Comparison of ENCODE assay signal across 8 cellular contexts in genomic region chr5:91219803-91220371, GRCh38.
DNase-seq lines count a peak whose midpoint lies in the region; ATAC-seq and TF ChIP-seq lines count a peak whose summit lies in the region.

No MANE protein-coding gene starts in this region.

- no peaks in the 10 kb centered on the region for H3K36me3 Mint-ChIP-seq in osteocyte (ENCODE audit: unreplicated experiment)

- no peak overlapping the region for H3K4me3 Mint-ChIP-seq in stimulated activated naive CD8-positive, alpha-beta T cell treated with anti-CD3 and anti-CD28 coated beads, Interleukin-15, amount 100 ng/mL, for 72 hours
- no peak overlapping the region for H3K4me3 Mint-ChIP-seq in osteocyte (ENCODE audit: unreplicated experiment)

- no peaks in the 10 kb centered on the region for H3K4me1 ChIP-seq in gastrocnemius medialis

- H3K27me3 ChIP-seq in gastrocnemius medialis: no peaks in the 10 kb centered on the region

- no peak overlapping the region for H3K27ac Mint-ChIP-seq in stimulated activated naive CD8-positive, alpha-beta T cell treated with anti-CD3 and anti-CD28 coated beads, Interleukin-15, amount 100 ng/mL, for 72 hours
- H3K27ac Mint-ChIP-seq in osteocyte (ENCODE audit: unreplicated experiment): no peak overlapping the region

- H3K9me3 Mint-ChIP-seq in stimulated activated naive CD8-positive, alpha-beta T cell treated with anti-CD3 and anti-CD28 coated beads, Interleukin-15, amount 100 ng/mL, for 72 hours: no peaks in the 10 kb centered on the region
- H3K9me3 Mint-ChIP-seq in osteocyte (ENCODE audit: unreplicated experiment): no peaks in the 10 kb centered on the region

- ATAC-seq in stimulated activated naive CD8-positive, alpha-beta T cell treated with anti-CD3 and anti-CD28 coated beads, Interleukin-15, Interleukin-2, amounts not matched to agents 100 U/mL and 50 U/mL, for 24 hours: no peak
- ATAC-seq in stimulated activated naive CD8-positive, alpha-beta T cell treated with anti-CD3 and anti-CD28 coated beads, Interleukin-15, amount 100 ng/mL, for 72 hours: no peak
- ATAC-seq in esophagus mucosa (peak; percentile 34), gastrocnemius medialis (no peak), HG02763 (IDR thresholded peaks at IDR 0.05; ENCODE audit: unreplicated experiment) (no peak)

- H3K9me3 ChIP-seq in gastrocnemius medialis: no peaks in the 10 kb centered on the region

- no peak for TF ChIP-seq POLR2A in gastrocnemius medialis (IDR thresholded peaks at IDR 0.05)

- no peaks in the 10 kb centered on the region for H3K27me3 Mint-ChIP-seq in stimulated activated naive CD8-positive, alpha-beta T cell treated with anti-CD3 and anti-CD28 coated beads, Interleukin-15, amount 100 ng/mL, for 72 hours
- no peaks in the 10 kb centered on the region for H3K27me3 Mint-ChIP-seq in osteocyte (ENCODE audit: unreplicated experiment)

- peak; percentile 32 for DNase-seq in stimulated activated naive CD8-positive, alpha-beta T cell treated with anti-CD3 and anti-CD28 coated beads, Interleukin-15, Interleukin-2, amounts not matched to agents 100 U/mL and 50 U/mL, for 24 hours
- no peak for DNase-seq in stimulated activated naive CD8-positive, alpha-beta T cell treated with anti-CD3 and anti-CD28 coated beads, Interleukin-15, amount 100 ng/mL, for 72 hours
- DNase-seq in UCSD-AML1 (lab: John Stamatoyannopoulos, UW; ENCODE audit: unreplicated experiment) (peak; percentile 18), osteocyte (ENCODE audit: extremely low spot score, unreplicated experiment) (no peak), gastrocnemius medialis (no peak), NCI-H1930 (lab: John Stamatoyannopoulos, UW) (no peak)

- H3K4me1 Mint-ChIP-seq in stimulated activated naive CD8-positive, alpha-beta T cell treated with anti-CD3 and anti-CD28 coated beads, Interleukin-15, amount 100 ng/mL, for 72 hours: no peaks in the 10 kb centered on the region
- no peaks in the 10 kb centered on the region for H3K4me1 Mint-ChIP-seq in osteocyte (ENCODE audit: unreplicated experiment)

- H3K4me3 ChIP-seq in gastrocnemius medialis: no peak overlapping the region

- TF ChIP-seq CTCF in osteocyte (IDR thresholded peaks at IDR 0.05) (peak; percentile 53), gastrocnemius medialis (IDR thresholded peaks at IDR 0.05 in 4 of 5, conservative IDR thresholded peaks at IDR 0.05 in 1 of 5) (peak in 2 of 5 experiments; percentile 24 to 43)

- in situ Hi-C loops in gastrocnemius medialis (cut with MboI; ENCODE audit: low sequenced_read_pairs in 4 of 4): loop anchor here in 3 of 4 donors (5.0 to 10.0 kb wide), 3 partner anchors 115 to 167 kb away; partner anchors contain the start of gene ARRDC3 (in 2 of the 3)

- H3K27ac ChIP-seq in gastrocnemius medialis: no peak overlapping the region

- intact Hi-C loops in gastrocnemius medialis (cut with DNase I; ENCODE audit: low total_unique reads): loop anchor here (5.0 kb wide), 1 partner anchor 92 kb away; no protein-coding TSS in a partner anchor

- no peaks in the 10 kb centered on the region for H3K36me3 ChIP-seq in gastrocnemius medialis

Comparison
In these comparisons a context has a peak if more than half of its experiments do, and no peak if none do; other contexts are left out.
1. DNase-seq: peak in stimulated activated naive CD8-positive, alpha-beta T cell treated with anti-CD3 and anti-CD28 coated beads, Interleukin-15, Interleukin-2, amounts not matched to agents 100 U/mL and 50 U/mL, for 24 hours (single experiment) and UCSD-AML1 (single experiment); none in stimulated activated naive CD8-positive, alpha-beta T cell treated with anti-CD3 and anti-CD28 coated beads, Interleukin-15, amount 100 ng/mL, for 72 hours (0 of 2), osteocyte (single experiment), gastrocnemius medialis (0 of 2) and NCI-H1930 (0 of 2).